In genomic region chr7:149397470-149397869, GRCh38 we compare ENCODE assay signal across 10 cellular contexts.
"Had no signal": no experiment of that assay in that cellular context is flagged by ENCODE, and none has a peak within 500 bp of the region (broad histone marks: within the 10 kb centered on the region; RNA-seq: fewer than 3 reads in every experiment).

No MANE protein-coding gene starts in this region.

- DNase-seq: GOT3, H9, HFFc6, KBM-7 had no signal

- H3K4me2 ChIP-seq: KMS-11 had no signal

- H3K9ac ChIP-seq: KMS-11 had no signal

- H3K9me3 Mint-ChIP-seq: H9, HFFc6 had no signal

- H3K27ac ChIP-seq: HL-60, KMS-11 had no signal

- ATAC-seq: HCT116 had no signal

- FAIRE-seq: H54, HepG2 had no signal

- H3K4me1 Mint-ChIP-seq: IgD-negative memory B cell had no signal

- H3K4me3 Mint-ChIP-seq: H9, HFFc6 had no signal

- H3K27ac Mint-ChIP-seq: H9, HFFc6 had no signal
